In genomic region chr14:54567634-54568561, GRCh38 we compare ENCODE assay signal across 8 cellular contexts. TPM values are rescaled to one million over a fixed set of nuclear protein-coding genes. Genes with fewer than 3 reads are reported as not detected.
DNase-seq lines count a peak whose midpoint lies in the region; ATAC-seq and TF ChIP-seq lines count a peak whose summit lies in the region.

No MANE protein-coding gene starts in this region.

- no peaks in the 10 kb centered on the region for H3K79me2 ChIP-seq in neural cell (replicated peaks; ENCODE audit: insufficient read depth, low read length)

- no peaks in the 10 kb centered on the region for H4K20me1 ChIP-seq in neural cell (ENCODE audit: insufficient read depth)

- peak overlapping the region; percentile 64 for H3K9ac ChIP-seq in neural cell (ENCODE audit: low read length)

- intact Hi-C loops in A673 (cut with micrococcal nuclease; ENCODE audit: unreplicated experiment) = loop anchor here (2.0 to 10.0 kb wide), 3 partner anchors 74 to 417 kb away; no protein-coding TSS in a partner anchor

- H3K4me1 ChIP-seq in A673 (ENCODE audit: insufficient read depth, low read length, poor library complexity, severe bottlenecking) = peaks cover 28% of the 10 kb centered on the region

- H3K9me3 ChIP-seq in A673 (ENCODE audit: low read depth, low read length, poor library complexity, severe bottlenecking) (peaks cover 11% of the 10 kb centered on the region), neural cell (ENCODE audit: low read length) (no peaks in the 10 kb centered on the region)

- H2AFZ ChIP-seq in neural cell (ENCODE audit: low read depth, low read length) = peak overlapping the region; percentile 9

- TF ChIP-seq POLR2A in GM18951 (IDR thresholded peaks at IDR 0.05; ENCODE audit: extremely low read depth, insufficient read depth, insufficient read length) = peak; percentile 3

- DNase-seq in A673 (ENCODE audit: low spot score) (peak; percentile 75), germinal center (ENCODE audit: low spot score) (peak; percentile 72), ureter (ENCODE audit: low spot score) (peak; percentile 55)
- peak in 3 of 4 experiments; percentile 12 to 20 (median 17) for DNase-seq in activated naive CD4-positive, alpha-beta T cell (lab: John Stamatoyannopoulos, UW)

- TF ChIP-seq CTCF in A673 (conservative IDR thresholded peaks at IDR 0.05; ENCODE audit: low read depth, low read length) (no peak), neural cell (IDR thresholded peaks at IDR 0.05; ENCODE audit: poor library complexity, severe bottlenecking) (no peak)

- CTCF ChIA-PET in A673 (lab: Charles Lee) = interaction anchor here (0.5 to 0.6 kb wide), 3 partner anchors 51 to 239 kb away, joined by 4 to 9 read pairs (median 4); no protein-coding TSS in a partner anchor

- H3K27ac ChIP-seq in A673 (ENCODE audit: low read depth, low read length, poor library complexity, severe bottlenecking) = peak overlapping the region; percentile 77
- no peak overlapping the region for H3K27ac ChIP-seq in neural cell (ENCODE audit: low read length)

- H3K36me3 ChIP-seq in A673 (ENCODE audit: insufficient read depth, low read length, poor library complexity, severe bottlenecking) (peaks cover 3% of the 10 kb centered on the region), neural cell (ENCODE audit: insufficient read depth, low read length) (no peaks in the 10 kb centered on the region)

- H3K4me3 ChIP-seq in A673 (ENCODE audit: low read depth, low read length, poor library complexity, severe bottlenecking) (peak overlapping the region; percentile 87), neural cell (ENCODE audit: low read length) (peak overlapping the region; percentile 90)

- no peaks in the 10 kb centered on the region for H3K9me2 ChIP-seq in neural cell (ENCODE audit: insufficient read depth, low read length)

- peak overlapping the region; percentile 67 for H3K4me2 ChIP-seq in neural cell (ENCODE audit: low read length)

- no peak for TF ChIP-seq EP300 in neural cell (conservative IDR thresholded peaks at IDR 0.05; ENCODE audit: poor library complexity, severe bottlenecking)

- ATAC-seq in GM18873 (IDR thresholded peaks at IDR 0.05; ENCODE audit: low FRiP score, unreplicated experiment) = no peak

- in situ Hi-C loops in GM18951 (cut with MboI; ENCODE audit: low sequenced_read_pairs, unreplicated experiment) = no loop called here

- no peak for TF ChIP-seq RAD21 in neural cell (conservative IDR thresholded peaks at IDR 0.05)

- POLR2A ChIA-PET in A673 (lab: Charles Lee; ENCODE audit: low non-redundant PET) = no interaction called here

- H3F3A ChIP-seq in neural cell (ENCODE audit: insufficient read depth, low read length, poor library complexity, severe bottlenecking) = peaks cover 6% of the 10 kb centered on the region

- no TSS peak for BruUV-seq in A673 (replicated peaks; lab: Mats Ljungman, UMichigan)

- no peaks in the 10 kb centered on the region for H3K27me3 ChIP-seq in A673 (replicated peaks; ENCODE audit: insufficient read depth, low read depth, low read length, poor library complexity)
- peaks cover 28% of the 10 kb centered on the region for H3K27me3 ChIP-seq in neural cell (ENCODE audit: insufficient read depth, low read depth, low read length)

TF ChIP-seq in PFSK-1, 5 proteins besides CTCF, POLR2A, EP300 and RAD21:
- TF ChIP-seq FOXP2 (optimal IDR thresholded peaks at IDR 0.05; ENCODE audit: borderline replicate concordance, extremely low read depth, extremely low read length, insufficient read depth) (peak; percentile 15), REST (IDR thresholded peaks at IDR 0.05; ENCODE audit: insufficient read depth in 1 of 2, low read depth in 2 of 2, low read length in 2 of 2) (no peak), SIN3A (IDR thresholded peaks at IDR 0.05; ENCODE audit: borderline replicate concordance, insufficient read depth, low read length) (no peak), POLR2AphosphoS5 (IDR thresholded peaks at IDR 0.05; ENCODE audit: low read depth, low read length) (no peak), TAF1 (IDR thresholded peaks at IDR 0.05; ENCODE audit: borderline replicate concordance, insufficient read depth, low read length) (no peak)

TF ChIP-seq in neural cell, 6 proteins besides CTCF, POLR2A, EP300 and RAD21:
- TF ChIP-seq EZH2 (IDR thresholded peaks at IDR 0.05; ENCODE audit: borderline replicate concordance, insufficient read depth, low read length, poor library complexity, severe bottlenecking) (no peak), MXI1 (conservative IDR thresholded peaks at IDR 0.05; ENCODE audit: poor library complexity, severe bottlenecking) (no peak), POLR2AphosphoS5 (IDR thresholded peaks at IDR 0.05) (no peak), SMC3 (conservative IDR thresholded peaks at IDR 0.05; ENCODE audit: poor library complexity) (no peak), TAF1 (IDR thresholded peaks at IDR 0.05; ENCODE audit: low read depth) (no peak), REST (IDR thresholded peaks at IDR 0.05; ENCODE audit: borderline replicate concordance) (no peak)

RNA-seq across cellular contexts. Expression of gene SAMD4A, which starts 1.0 kb away (rescaled TPM):
- total RNA-seq in A673 (2021) (19.8 and 26.5 TPM in 2 replicates), ureter (56.6 TPM)
- 10.9 TPM for polyA plus RNA-seq in PFSK-1 (2012; ENCODE audit: insufficient read length, low read depth)
- polyA plus RNA-seq in neural cell = 0.66 and 1.0 TPM in 2 replicates
- polyA minus RNA-seq in neural cell = 3.7 TPM in 2 replicates

RNA-seq across cellular contexts. Expression of gene CGRRF1, which starts 58.2 kb away (rescaled TPM):
- total RNA-seq in A673 (2021) (11.2 and 15.6 TPM in 2 replicates), ureter (17.2 TPM)
- polyA plus RNA-seq in PFSK-1 (2012; ENCODE audit: insufficient read length, low read depth) = 12.0 TPM
- polyA plus RNA-seq in neural cell = 30.0 and 31.0 TPM in 2 replicates
- 13.4 and 19.0 TPM in 2 replicates for polyA minus RNA-seq in neural cell

Comparison
In these comparisons a context has a peak if more than half of its experiments do, and no peak if none do; other contexts are left out.
1. DNase-seq: peak in every context shown above with its lines; median percentile 75 in A673; 72 in germinal center; 55 in ureter; 17 in activated naive CD4-positive, alpha-beta T cell.